Comparison of ENCODE assay signal across 20 cellular contexts in genomic region chr4:176779421-176779820, GRCh38. TPM values are rescaled to one million over a fixed set of nuclear protein-coding genes. Genes with fewer than 3 reads are reported as not detected.
"Had no signal": no experiment of that assay in that cellular context is flagged by ENCODE, and none has a peak within 500 bp of the region (broad histone marks: within the 10 kb centered on the region; RNA-seq: fewer than 3 reads in every experiment).

No MANE protein-coding gene starts in this region.

- H3K36me3 ChIP-seq: ascending aorta, neutrophil, suprapubic skin, transverse colon had no signal

- H3K27me3 ChIP-seq: ascending aorta, neutrophil, suprapubic skin, transverse colon had no signal

- H3K4me1 ChIP-seq: ascending aorta, transverse colon had no signal

- DNase-seq: activated CD4-positive, alpha-beta T cell treated with anti-CD3 and anti-CD28 coated beads, Interleukin-2, amount 10 ng/mL, durations not matched to agents 7 days and 5 days; activated CD8-positive, alpha-beta memory T cell treated with anti-CD3 and anti-CD28 coated beads for 24 hours; activated CD8-positive, alpha-beta memory T cell treated with anti-CD3 and anti-CD28 coated beads, Interleukin-2, amount 50 U/mL, for 48 hours; activated gamma-delta T cell; activated T-cell treated with anti-CD3 and anti-CD28 coated beads, Interleukin-2, amount 50 U/mL, for 48 hours; effector memory CD8-positive, alpha-beta T cell; foreskin fibroblast; glutamatergic neuron; hypothalamus; islet precursor cell; stimulated activated CD4-positive, alpha-beta T cell treated with anti-CD3 and anti-CD28 coated beads, Interleukin-2, amount 100 ng/mL, for 48 hours; stimulated activated naive CD8-positive, alpha-beta T cell treated with anti-CD3 and anti-CD28 coated beads, Interleukin-15, amount 100 ng/mL, for 72 hours; T-helper 1 cell; T-helper 9 cell; transverse colon had no signal

- H3K4me3 ChIP-seq: ascending aorta, lung, suprapubic skin, transverse colon had no signal

- H3K27ac ChIP-seq: ascending aorta, neutrophil, suprapubic skin, transverse colon had no signal

- H3K9me3 ChIP-seq: ascending aorta, neutrophil, suprapubic skin, transverse colon had no signal

RNA-seq across cellular contexts. Expression of gene VEGFC, which starts 13.3 kb away (rescaled TPM):
- total RNA-seq: activated CD4-positive, alpha-beta T cell treated with anti-CD3 and anti-CD28 coated beads, Interleukin-2, amount 10 ng/mL, durations not matched to agents 7 days and 5 days; natural killer cell treated with Interleukin-12 subunit alpha and Interleukin-12 subunit beta and Interleukin-15 and Interleukin-18, amount 100 ng/mL, for 72 hours had no signal
